In genomic region chr1:1206376-1207253, GRCh38 we compare ENCODE assay signal across 8 cellular contexts. TPM values are rescaled to one million over a fixed set of nuclear protein-coding genes. Genes with fewer than 3 reads are reported as not detected.
DNase-seq lines count a peak whose midpoint lies in the region; ATAC-seq and TF ChIP-seq lines count a peak whose summit lies in the region.

Gene TNFRSF18, minus strand, starts transcription at chr1:1206592. Its CDS starts 21 bp downstream, at chr1:1206571.

- in situ Hi-C loops in HAP-1 (cut with MboI; ENCODE audit: low sequenced_read_pairs), result no loop called here

- H3K36me3 ChIP-seq in mesodermal cell (ENCODE audit: control insufficient read depth, insufficient read depth, low read length) (no peaks in the 10 kb centered on the region), HAP-1 (replicated peaks) (no peaks in the 10 kb centered on the region)

- H3K4me3 ChIP-seq in mesodermal cell (ENCODE audit: extremely low read depth, insufficient read depth, low read length, poor library complexity, severe bottlenecking) (peak within 1 kb of the TSS; percentile 8), HAP-1 (no peak within 1 kb of the TSS)

- no peak for ATAC-seq in HG03135 (IDR thresholded peaks at IDR 0.05; ENCODE audit: unreplicated experiment)

- DNase-seq in DMS153 treated with DMSO at 0.1 percent for 48 hours (lab: John Stamatoyannopoulos, UW; ENCODE audit: unreplicated experiment), result peak; percentile 49
- peak; percentile 94 for DNase-seq in NCI-H510A treated with DMSO at 0.1 percent for 48 hours (lab: John Stamatoyannopoulos, UW)
- DNase-seq in astrocyte of the hippocampus (ENCODE audit: low read depth, low spot score), result peak; percentile 53
- DNase-seq in erythroblast (lab: John Stamatoyannopoulos, UW), result no peak
- DNase-seq in HAP-1 (ENCODE audit: low spot score in 2 of 2), result no peak
- DNase-seq in NOMO-1 (lab: John Stamatoyannopoulos, UW; ENCODE audit: unreplicated experiment in 2 of 2), result no peak

- no peaks in the 10 kb centered on the region for H3K27me3 ChIP-seq in HAP-1 (ENCODE audit: low read depth)

- no peaks in the 10 kb centered on the region for H3K9me3 ChIP-seq in mesodermal cell (ENCODE audit: control insufficient read depth, low read length)
- no peaks in the 10 kb centered on the region for H3K9me3 ChIP-seq in HAP-1

- TF ChIP-seq POLR2A in erythroblast (IDR thresholded peaks at IDR 0.05; ENCODE audit: low read length), result no peak

- H3K4me1 ChIP-seq in mesodermal cell (ENCODE audit: control insufficient read depth, insufficient read depth, low read length, poor library complexity, severe bottlenecking), result peaks cover 3% of the 10 kb centered on the region
- no peaks in the 10 kb centered on the region for H3K4me1 ChIP-seq in HAP-1

- H3K27ac ChIP-seq in mesodermal cell (ENCODE audit: low read depth, low read length, severe bottlenecking), result no peak within 1 kb of the TSS

- 12% methylated on average over 30 to 42 of the region's 59 CpGs for WGBS in mesodermal cell (ENCODE audit: insufficient coverage in 2 of 2), 2 experiments

RNA-seq across cellular contexts. Expression of gene TNFRSF18, which starts in this region (rescaled TPM):
- polyA plus RNA-seq in mesodermal cell (2013, experiment 1 of 2), result not detected
- not detected for polyA plus RNA-seq in mesodermal cell (2013, experiment 2 of 2)

Comparison
In these comparisons a context has a peak if more than half of its experiments do, and no peak if none do; other contexts are left out.
1. DNase-seq: peak in DMS153 treated with DMSO at 0.1 percent for 48 hours (single experiment), NCI-H510A treated with DMSO at 0.1 percent for 48 hours (single experiment) and astrocyte of the hippocampus (single experiment); none in erythroblast (0 of 2), HAP-1 (0 of 2) and NOMO-1 (0 of 2).